ENCODE assay signal across 20 cellular contexts in the genomic region with DNA sequence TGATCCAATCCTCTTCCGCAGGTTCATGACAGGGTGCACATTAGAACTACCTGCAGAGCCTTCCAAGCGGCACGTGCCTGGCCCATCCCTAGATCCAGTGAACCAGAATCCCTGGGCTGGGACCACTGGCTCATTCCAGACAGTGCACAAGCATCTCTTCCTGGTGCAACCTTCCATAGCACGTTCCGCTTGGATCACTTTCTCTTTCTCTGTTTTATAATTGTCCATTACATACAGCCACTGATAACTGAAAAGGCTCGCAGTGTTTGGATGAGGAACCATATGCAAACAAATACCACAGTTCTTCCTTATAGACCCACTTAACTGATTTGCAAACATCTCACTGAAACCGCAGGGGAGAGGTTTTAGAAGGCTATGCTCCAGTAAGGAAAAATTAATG. TPM values are rescaled to one million over a fixed set of nuclear protein-coding genes. Genes with fewer than 3 reads are reported as not detected.
A peak's percentile ranks its signal among the peaks of the same experiment; 100 is the strongest.
DNase-seq lines count a peak whose midpoint lies in the region; ATAC-seq and TF ChIP-seq lines count a peak whose summit lies in the region.
"Had no signal": no experiment of that assay in that cellular context is flagged by ENCODE, and none has a peak within 500 bp of the region (broad histone marks: within the 10 kb centered on the region; RNA-seq: fewer than 3 reads in every experiment).

No MANE protein-coding gene starts in this region.

- H3K27me3 Mint-ChIP-seq in activated naive CD8-positive, alpha-beta T cell, result no peaks in the 10 kb centered on the region
- H3K27me3 Mint-ChIP-seq in activated naive CD8-positive, alpha-beta T cell treated with anti-CD3 and anti-CD28 coated beads, Interleukin-2, amount 50 U/mL, for 24 hours, result no peaks in the 10 kb centered on the region

- H3K4me1 ChIP-seq in SK-N-SH (ENCODE audit: control insufficient read depth in 1 of 2, insufficient read depth in 2 of 2, low read depth in 1 of 2, low read length in 1 of 2) (peaks cover 7 to 21% of the 10 kb centered on the region in 2 experiments; a peak in 3 of 4 replicates), SJCRH30 (peaks cover 24% of the 10 kb centered on the region)

- H3K9me2 ChIP-seq in SK-N-SH, result no peaks in the 10 kb centered on the region

- H2AFZ ChIP-seq in SK-N-SH (ENCODE audit: low read depth), result no peak overlapping the region

- H3K27me3 ChIP-seq in SK-N-SH (ENCODE audit: insufficient read depth) (no peaks in the 10 kb centered on the region), SJCRH30 (no peaks in the 10 kb centered on the region)
- H3K27me3 ChIP-seq: BLaER1, uterus had no signal

- H3K9me3 ChIP-seq in SK-N-SH (no peaks in the 10 kb centered on the region), SJCRH30 (replicated peaks) (no peaks in the 10 kb centered on the region)
- H3K9me3 ChIP-seq: A549, BLaER1, uterus had no signal

- H4K20me1 ChIP-seq in SK-N-SH (ENCODE audit: insufficient read depth), result no peaks in the 10 kb centered on the region
- H4K20me1 ChIP-seq: BLaER1 had no signal

- CTCF ChIA-PET in SK-N-SH (lab: Yijun Ruan, JAX), result interaction anchor here (1.2 to 8.8 kb wide), 4 partner anchors 55 to 263 kb away, joined by 4 to 103 read pairs (median 6); no protein-coding TSS in a partner anchor

- WGBS in SK-N-SH (ENCODE audit: low lambda C conversion rate), result 92% methylated on average over 7 of the region's 7 CpGs

- H3K9me3 Mint-ChIP-seq in activated naive CD8-positive, alpha-beta T cell (ENCODE audit: low read depth), result no peaks in the 10 kb centered on the region
- no peaks in the 10 kb centered on the region for H3K9me3 Mint-ChIP-seq in activated naive CD8-positive, alpha-beta T cell treated with anti-CD3 and anti-CD28 coated beads, Interleukin-2, amount 50 U/mL, for 24 hours
- H3K9me3 Mint-ChIP-seq: brain had no signal

- no peak for TF ChIP-seq CTCF in SK-N-SH (IDR thresholded peaks at IDR 0.05)

- H3K4me3 ChIP-seq in SK-N-SH (ENCODE audit: low read depth in 2 of 2, low read length in 1 of 2) (no peak overlapping the region), SJCRH30 (no peak overlapping the region)
- H3K4me3 ChIP-seq: A549, BLaER1, uterus had no signal

- ATAC-seq in activated naive CD8-positive, alpha-beta T cell treated with anti-CD3 and anti-CD28 coated beads, Interleukin-2, amount 50 U/mL, for 24 hours, result no peak
- ATAC-seq in esophagus mucosa, result no peak
- ATAC-seq: A549, left lobe of liver had no signal

- no peaks in the 10 kb centered on the region for H3K79me2 ChIP-seq in SK-N-SH (ENCODE audit: insufficient read depth)

- H3K4me3 Mint-ChIP-seq in activated naive CD8-positive, alpha-beta T cell, result no peak overlapping the region
- H3K4me3 Mint-ChIP-seq in activated naive CD8-positive, alpha-beta T cell treated with anti-CD3 and anti-CD28 coated beads, Interleukin-2, amount 50 U/mL, for 24 hours, result no peak overlapping the region
- H3K4me3 Mint-ChIP-seq: brain had no signal

- no peak overlapping the region for H3K4me2 ChIP-seq in SK-N-SH
- H3K4me2 ChIP-seq: A549, BLaER1 had no signal

- H3K9ac ChIP-seq in SK-N-SH, result no peak overlapping the region
- H3K9ac ChIP-seq: BLaER1 had no signal

- TF ChIP-seq RAD21 in SK-N-SH (IDR thresholded peaks at IDR 0.05; ENCODE audit: low read length), result no peak

- H3K36me3 ChIP-seq in SK-N-SH (replicated peaks in 1 of 2; ENCODE audit: control insufficient read depth in 1 of 2, insufficient read depth in 2 of 2, low read length in 1 of 2), result no peaks in the 10 kb centered on the region
- H3K36me3 ChIP-seq in SJCRH30, result no peaks in the 10 kb centered on the region
- H3K36me3 ChIP-seq: BLaER1, uterus had no signal

- no peak for DNase-seq in activated naive CD8-positive, alpha-beta T cell treated with anti-CD3 and anti-CD28 coated beads, Interleukin-2, amount 50 U/mL, for 24 hours
- peak; percentile 70 for DNase-seq in NCI-H748 (lab: John Stamatoyannopoulos, UW; ENCODE audit: unreplicated experiment)
- DNase-seq in kidney tubule cell (ENCODE audit: low spot score), result peak; percentile 66
- DNase-seq in SK-N-SH, result no peak
- no peak for DNase-seq in mesenteric fat pad (ENCODE audit: low spot score)
- no peak for DNase-seq in SJCRH30
- DNase-seq: activated CD4-positive, alpha-beta T cell treated with anti-CD3 and anti-CD28 coated beads for 4 hours; DMS 273 treated with DMSO at 0.1 percent for 48 hours; NCI-H1048; NCI-H524; OCI-M1; Right ventricle myocardium superior; stimulated activated CD8-positive, alpha-beta memory T cell treated with anti-CD3 and anti-CD28 coated beads, Interleukin-4, amount 100 ng/mL, for 48 hours; uterus had no signal

- H3K36me3 Mint-ChIP-seq in activated naive CD8-positive, alpha-beta T cell, result peaks cover 13% of the 10 kb centered on the region
- peaks cover 9% of the 10 kb centered on the region for H3K36me3 Mint-ChIP-seq in activated naive CD8-positive, alpha-beta T cell treated with anti-CD3 and anti-CD28 coated beads, Interleukin-2, amount 50 U/mL, for 24 hours (ENCODE audit: low read depth)
- H3K36me3 Mint-ChIP-seq: brain had no signal

- POLR2A ChIA-PET in SK-N-SH (lab: Yijun Ruan, JAX), result no interaction called here

- peaks cover 88% of the 10 kb centered on the region for H3K4me1 Mint-ChIP-seq in activated naive CD8-positive, alpha-beta T cell (ENCODE audit: low read depth)
- H3K4me1 Mint-ChIP-seq in activated naive CD8-positive, alpha-beta T cell treated with anti-CD3 and anti-CD28 coated beads, Interleukin-2, amount 50 U/mL, for 24 hours, result peaks cover 79% of the 10 kb centered on the region

- H3K27ac ChIP-seq in SK-N-SH (ENCODE audit: low read depth in 2 of 2, low read length in 1 of 2) (no peak overlapping the region), SJCRH30 (no peak overlapping the region)
- H3K27ac ChIP-seq: BLaER1, uterus had no signal

- H3K27ac Mint-ChIP-seq in activated naive CD8-positive, alpha-beta T cell, result peak overlapping the region; percentile 78
- H3K27ac Mint-ChIP-seq in activated naive CD8-positive, alpha-beta T cell treated with anti-CD3 and anti-CD28 coated beads, Interleukin-2, amount 50 U/mL, for 24 hours, result no peak overlapping the region
- H3K27ac Mint-ChIP-seq: brain had no signal

- TF ChIP-seq EP300 in SK-N-SH (IDR thresholded peaks at IDR 0.05; ENCODE audit: borderline replicate concordance in 1 of 2, low read depth in 1 of 2, low read length in 1 of 2), result no peak

- H3F3A ChIP-seq in SK-N-SH (replicated peaks; ENCODE audit: insufficient read depth), result peaks cover 6% of the 10 kb centered on the region

TF ChIP-seq in SK-N-SH, 30 proteins besides CTCF, POLR2A, EP300 and RAD21 (continues in another document):
- TF ChIP-seq FOXJ3 (CRISPR knock-in tag; IDR thresholded peaks at IDR 0.05) (no peak), JUND (IDR thresholded peaks at IDR 0.05) (no peak), RXRA (IDR thresholded peaks at IDR 0.05; ENCODE audit: borderline replicate concordance, low read depth) (no peak), MXI1 (IDR thresholded peaks at IDR 0.05; ENCODE audit: low read depth, low read length) (no peak), YY1 (IDR thresholded peaks at IDR 0.05; ENCODE audit: low read depth) (no peak), NFIC (IDR thresholded peaks at IDR 0.05; ENCODE audit: borderline replicate concordance) (no peak), FOSL2 (IDR thresholded peaks at IDR 0.05; ENCODE audit: borderline replicate concordance, low read depth) (no peak), FOXM1 (IDR thresholded peaks at IDR 0.05; ENCODE audit: low read depth) (no peak), USF2 (IDR thresholded peaks at IDR 0.05; ENCODE audit: borderline replicate concordance, low read depth, low read length) (no peak), ZBTB33 (IDR thresholded peaks at IDR 0.05; ENCODE audit: borderline replicate concordance, low read depth) (no peak), SMC3 (IDR thresholded peaks at IDR 0.05; ENCODE audit: low read depth, low read length) (no peak), NRF1 (IDR thresholded peaks at IDR 0.05; ENCODE audit: low read depth, low read length) (no peak), PBX3 (IDR thresholded peaks at IDR 0.05) (no peak)

RNA-seq across cellular contexts. Expression of gene DDR1, which starts 59.6 kb away (rescaled TPM):
- 40.2 and 52.8 TPM in 2 replicates for polyA plus RNA-seq in SK-N-SH (2012; rRNA removed)
- polyA plus RNA-seq in SK-N-SH (2012; cell fraction: cytosol; rRNA removed), result 32.1 and 42.6 TPM in 2 replicates
- polyA plus RNA-seq in SK-N-SH (2012; cell fraction: nucleus; rRNA removed), result 82.7 and 101 TPM in 2 replicates
- total RNA-seq in mesenteric fat pad (82.1 TPM), esophagus mucosa (220 TPM)
- 73.2 and 80.9 TPM in 2 replicates for total RNA-seq in SJCRH30 (2014; rRNA removed; shearing (Covaris generic))

Comparison
In these comparisons a context has a peak if more than half of its experiments do, and no peak if none do; other contexts are left out.
1. DNase-seq: peak in NCI-H748 (single experiment) and kidney tubule cell (single experiment); none in activated naive CD8-positive, alpha-beta T cell treated with anti-CD3 and anti-CD28 coated beads, Interleukin-2, amount 50 U/mL, for 24 hours (single experiment), SK-N-SH (single experiment), mesenteric fat pad (single experiment) and SJCRH30 (0 of 2).